24 cellular contexts compared by ENCODE assay signal in the genomic region with DNA sequence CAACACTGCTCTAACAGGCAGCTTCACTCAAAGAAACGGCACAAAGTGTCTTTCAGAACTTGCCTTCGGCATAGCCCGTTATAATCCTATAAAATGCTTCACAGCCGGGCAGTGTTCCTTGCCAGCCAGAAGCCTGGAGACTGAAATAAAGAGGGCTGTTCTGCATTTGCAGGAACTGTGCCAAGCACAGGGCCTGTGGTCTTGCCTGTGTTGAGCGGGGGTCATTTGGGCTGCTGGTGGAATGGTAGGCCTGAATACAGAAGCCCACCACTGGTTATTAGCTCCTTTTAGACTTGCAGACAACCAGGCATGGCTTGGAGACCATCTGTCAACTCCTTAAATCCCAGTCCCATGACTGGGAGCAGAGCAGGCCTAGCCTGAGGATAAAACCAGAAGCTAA. TPM values are rescaled to one million over a fixed set of nuclear protein-coding genes. Genes with fewer than 3 reads are reported as not detected.
A peak's percentile ranks its signal among the peaks of the same experiment; 100 is the strongest.
DNase-seq lines count a peak whose midpoint lies in the region; ATAC-seq and TF ChIP-seq lines count a peak whose summit lies in the region.
"Had no signal": no experiment of that assay in that cellular context is flagged by ENCODE, and none has a peak within 500 bp of the region (broad histone marks: within the 10 kb centered on the region; RNA-seq: fewer than 3 reads in every experiment).

No MANE protein-coding gene starts in this region.

- DNase-seq in D341Med (ENCODE audit: low spot score) = peak; percentile 69
- DNase-seq in anterior cingulate cortex (lab: John Stamatoyannopoulos, UW) = peak in 45 of 58 donors; percentile 3 to 80 (median 43)
- DNase-seq in medulla oblongata (ENCODE audit: extremely low spot score) = peak; percentile 75
- DNase-seq in smooth muscle cell (lab: John Stamatoyannopoulos, UW; ENCODE audit: unreplicated experiment) = peak; percentile 44
- DNase-seq in spleen = no peak
- no peak for DNase-seq in AG08396 (ENCODE audit: low spot score)
- DNase-seq in MG63 = no peak
- DNase-seq: ACHN; activated CD4-positive, alpha-beta T cell treated with anti-CD3 and anti-CD28 coated beads for 1 hour; activated CD8-positive, alpha-beta T cell treated with anti-CD3 and anti-CD28 coated beads, Interleukin-2, amount 10 ng/mL, durations not matched to agents 7 days and 5 days; activated effector memory CD4-positive, alpha-beta T cell treated with anti-CD3 and anti-CD28 coated beads, Interleukin-2, amount 50 U/mL, for 16 hours; activated naive CD8-positive, alpha-beta T cell treated with anti-CD3 and anti-CD28 coated beads, Interleukin-2, amount 50 U/mL, for 24 hours; effector memory CD8-positive, alpha-beta T cell; foreskin keratinocyte; left ventricle myocardium superior; NCI-H1417; ovary; right lobe of liver; SIG-M5; T-cell had no signal

- 24% methylated on average over 5 of the region's 5 CpGs for WGBS in smooth muscle cell (ENCODE audit: low lambda C conversion rate)
- WGBS in spleen, 5 donors = 86 to 98% (median 95%) methylated on average over 5 of the region's 5 CpGs

- H4K20me1 ChIP-seq in smooth muscle cell (ENCODE audit: low read depth) = peaks cover 3% of the 10 kb centered on the region

- ATAC-seq in GM18870 (IDR thresholded peaks at IDR 0.05; ENCODE audit: unreplicated experiment) = no peak
- ATAC-seq: activated CD8-positive, alpha-beta T cell treated with anti-CD3 and anti-CD28 coated beads, Interleukin-2, amount 10 ng/mL, durations not matched to agents 7 days and 5 days; activated naive CD8-positive, alpha-beta T cell treated with anti-CD3 and anti-CD28 coated beads, Interleukin-2, amount 50 U/mL, for 24 hours; effector memory CD8-positive, alpha-beta T cell; esophagus mucosa; foreskin keratinocyte; GM23338; left ventricle myocardium superior; natural killer cell treated with Interleukin-12 subunit alpha and Interleukin-12 subunit beta and Interleukin-15 and Interleukin-18, amount 100 ng/mL, for 72 hours; right lobe of liver; T-cell had no signal

- H2AFZ ChIP-seq in smooth muscle cell (ENCODE audit: low read depth) = no peak overlapping the region
- H2AFZ ChIP-seq: GM23338 had no signal

- H3K4me1 ChIP-seq in smooth muscle cell (ENCODE audit: low read depth) = peaks cover 20% of the 10 kb centered on the region
- H3K4me1 ChIP-seq in spleen = peaks cover 0 to 12% (median 8%) of the 10 kb centered on the region in 6 donors

- no peaks in the 10 kb centered on the region for H3K36me3 ChIP-seq in smooth muscle cell (ENCODE audit: low read depth)
- no peaks in the 10 kb centered on the region for H3K36me3 ChIP-seq in spleen
- H3K36me3 ChIP-seq in MG63 = no peaks in the 10 kb centered on the region
- H3K36me3 ChIP-seq: ovary, right lobe of liver had no signal

- no peaks in the 10 kb centered on the region for H3K27me3 ChIP-seq in smooth muscle cell (ENCODE audit: low read depth)
- no peaks in the 10 kb centered on the region for H3K27me3 ChIP-seq in spleen (replicated peaks in 1 of 7)
- H3K27me3 ChIP-seq in MG63 = no peaks in the 10 kb centered on the region
- H3K27me3 ChIP-seq: foreskin keratinocyte, ovary, right lobe of liver had no signal

- H3F3A ChIP-seq in smooth muscle cell (ENCODE audit: low read depth) = peaks cover 14% of the 10 kb centered on the region

- peaks cover 17% of the 10 kb centered on the region for H3K79me2 ChIP-seq in smooth muscle cell (ENCODE audit: low read depth)

- no peak for TF ChIP-seq POLR2A in spleen (IDR thresholded peaks at IDR 0.05)

- H3K4me3 ChIP-seq in smooth muscle cell (no peak overlapping the region), spleen (no peak overlapping the region), MG63 (no peak overlapping the region)
- H3K4me3 ChIP-seq: GM23338, ovary, right lobe of liver had no signal

- TF ChIP-seq CTCF in smooth muscle cell (IDR thresholded peaks at IDR 0.05; ENCODE audit: borderline replicate concordance, insufficient read depth, poor library complexity, severe bottlenecking) (no peak), spleen (IDR thresholded peaks at IDR 0.05 in 8 of 11, conservative IDR thresholded peaks at IDR 0.05 in 3 of 11) (no peak)

- H3K4me2 ChIP-seq in smooth muscle cell = peak overlapping the region; percentile 75
- H3K4me2 ChIP-seq: GM23338 had no signal

- intact Hi-C loops in spleen (cut with DNase I; ENCODE audit: low total_unique reads) = loop anchor here (10.0 kb wide), 1 partner anchor 108 kb away; no protein-coding TSS in a partner anchor

- no peaks in the 10 kb centered on the region for H3K9me3 ChIP-seq in smooth muscle cell (replicated peaks; ENCODE audit: low read depth)
- no peaks in the 10 kb centered on the region for H3K9me3 ChIP-seq in spleen
- no peaks in the 10 kb centered on the region for H3K9me3 ChIP-seq in MG63
- H3K9me3 ChIP-seq: ovary, right lobe of liver had no signal

- H3K9ac ChIP-seq in smooth muscle cell (ENCODE audit: low read depth) = no peak overlapping the region

- H3K27ac ChIP-seq in smooth muscle cell (ENCODE audit: low read depth) (peak overlapping the region; percentile 87), spleen (no peak overlapping the region)
- H3K27ac ChIP-seq: foreskin keratinocyte, ovary, right lobe of liver had no signal

RNA-seq across cellular contexts. Expression of a gene that starts 4.7 kb away (rescaled TPM):
- total RNA-seq in smooth muscle cell (131 and 139 TPM in 2 replicates), spleen (10 to 100 TPM; 29.6 to 35.1 (median 33.4) TPM)
- polyA plus RNA-seq in smooth muscle cell (90.5 and 137 TPM in 2 replicates), spleen (10 to 100 TPM in 1 of 3 donors, 1 to 10 TPM in 2; 8.0 to 11.3 (median 9.5) TPM)
- total RNA-seq in MG63 (2014; rRNA removed; shearing (Covaris generic); ENCODE audit: low replicate concordance) = 0.27 and 0.49 TPM in 2 replicates

Comparison
In these comparisons a context has a peak if more than half of its experiments do, and no peak if none do; other contexts are left out.
1. DNase-seq: peak in D341Med (single experiment), anterior cingulate cortex (45 of 58), medulla oblongata (single experiment) and smooth muscle cell (single experiment); none in spleen (single experiment), AG08396 (single experiment) and MG63 (single experiment).
2. RNA of a gene that starts 4.7 kb away (total RNA-seq): 131 to 139 TPM in smooth muscle cell and 29.6 to 35.1 TPM in spleen; 0.27 to 0.49 TPM in MG63; every median in the first group is over 10 times any median in the second.